In genomic region chr3:20061331-20061730, GRCh38 we compare ENCODE assay signal across 12 cellular contexts. TPM values are rescaled to one million over a fixed set of nuclear protein-coding genes. Genes with fewer than 3 reads are reported as not detected.
A peak's percentile ranks its signal among the peaks of the same experiment; 100 is the strongest.
DNase-seq lines count a peak whose midpoint lies in the region; ATAC-seq and TF ChIP-seq lines count a peak whose summit lies in the region.
"Had no signal": no experiment of that assay in that cellular context is flagged by ENCODE, and none has a peak within 500 bp of the region (broad histone marks: within the 10 kb centered on the region; RNA-seq: fewer than 3 reads in every experiment).

No MANE protein-coding gene starts in this region.

- H2AK5ac ChIP-seq in neuronal stem cell (ENCODE audit: low read depth, low read length) = no peak overlapping the region

- no peak overlapping the region for H3K14ac ChIP-seq in neuronal stem cell (ENCODE audit: low read length)

- no peak for DNase-seq in activated T-cell treated with anti-CD3 and anti-CD28 coated beads, Interleukin-2, amount 50 U/mL, for 72 hours
- DNase-seq in activated T-cell treated with anti-CD3 and anti-CD28 coated beads, Interleukin-2, amount 50 U/mL, for 1 hour = no peak
- no peak for DNase-seq in epithelial cell of prostate (ENCODE audit: low read depth, low spot score)
- DNase-seq in tibial nerve (ENCODE audit: low spot score in 2 of 2) = no peak
- DNase-seq in anterior cingulate cortex (lab: John Stamatoyannopoulos, UW) = no peak
- no peak for DNase-seq in DMS153 treated with DMSO at 0.1 percent for 48 hours (lab: John Stamatoyannopoulos, UW; ENCODE audit: unreplicated experiment)
- DNase-seq in neuronal stem cell (ENCODE audit: low spot score) = no peak

- no peak overlapping the region for H4K8ac ChIP-seq in neuronal stem cell (ENCODE audit: low read depth, low read length)

- H3K27me3 Mint-ChIP-seq in activated T-cell treated with anti-CD3 and anti-CD28 coated beads, Interleukin-2, amount 50 U/mL, for 72 hours (ENCODE audit: low read depth) = no peaks in the 10 kb centered on the region

- H3K27ac ChIP-seq in epithelial cell of prostate (peak overlapping the region; percentile 64), tibial nerve (peak overlapping the region; percentile 23 to 83 (median 70)), neuronal stem cell (replicated peaks; ENCODE audit: low read length) (no peak overlapping the region)
- H3K27ac ChIP-seq: SJSA1 had no signal

- WGBS in tibial nerve, 2 donors = 79 to 81% methylated on average over 4 of the region's 4 CpGs
- no CpG with 5 or more reads among the region's 4 CpGs for WGBS in neuronal stem cell (ENCODE audit: extremely low coverage in 2 of 2, insufficient read length in 2 of 2, insufficient replicate concordance in 1 of 2), 2 donors

- H3K9me3 ChIP-seq in tibial nerve (no peaks in the 10 kb centered on the region), neuronal stem cell (replicated peaks in 1 of 2; ENCODE audit: control insufficient read depth in 2 of 2, insufficient read depth in 1 of 2, low read depth in 1 of 2, low read length in 2 of 2) (no peaks in the 10 kb centered on the region)
- H3K9me3 ChIP-seq: SJSA1 had no signal

- peaks cover 39% of the 10 kb centered on the region for H3K4me1 Mint-ChIP-seq in activated T-cell treated with anti-CD3 and anti-CD28 coated beads, Interleukin-2, amount 50 U/mL, for 72 hours (ENCODE audit: low read depth)

- no peak overlapping the region for H3K18ac ChIP-seq in neuronal stem cell (ENCODE audit: low read length)

- no peaks in the 10 kb centered on the region for H3K79me1 ChIP-seq in neuronal stem cell (ENCODE audit: low read depth, low read length)

- no peaks in the 10 kb centered on the region for H3K36me3 ChIP-seq in tibial nerve
- no peaks in the 10 kb centered on the region for H3K36me3 ChIP-seq in neuronal stem cell (replicated peaks in 1 of 2; ENCODE audit: control insufficient read depth in 2 of 2, insufficient read depth in 2 of 2, low read length in 2 of 2)
- H3K36me3 ChIP-seq: SJSA1 had no signal

- TF ChIP-seq EP300 in tibial nerve (IDR thresholded peaks at IDR 0.05) = no peak

- TF ChIP-seq CTCF in tibial nerve (IDR thresholded peaks at IDR 0.05) = no peak

- H3K4me2 ChIP-seq in neuronal stem cell (ENCODE audit: insufficient read depth, low read length, poor library complexity, severe bottlenecking) = no peak overlapping the region

- H2BK12ac ChIP-seq in neuronal stem cell (ENCODE audit: low read length) = no peak overlapping the region

- peaks cover 2 to 4% of the 10 kb centered on the region in 2 donors for H3K36me3 Mint-ChIP-seq in activated T-cell treated with anti-CD3 and anti-CD28 coated beads, Interleukin-2, amount 50 U/mL, for 72 hours (ENCODE audit: insufficient read depth in 2 of 2)

- H3K27ac Mint-ChIP-seq in activated T-cell treated with anti-CD3 and anti-CD28 coated beads, Interleukin-2, amount 50 U/mL, for 72 hours = peak overlapping the region; percentile 45

- no peaks in the 10 kb centered on the region for H3K9me3 Mint-ChIP-seq in activated T-cell treated with anti-CD3 and anti-CD28 coated beads, Interleukin-2, amount 50 U/mL, for 72 hours

- peak overlapping the region; percentile 46 to 66 for H3K4me3 Mint-ChIP-seq in activated T-cell treated with anti-CD3 and anti-CD28 coated beads, Interleukin-2, amount 50 U/mL, for 72 hours

- no peak overlapping the region for H4K91ac ChIP-seq in neuronal stem cell (ENCODE audit: low read depth, low read length, poor library complexity)

- no peak overlapping the region for H2BK120ac ChIP-seq in neuronal stem cell (ENCODE audit: low read depth, low read length)

- H3K27me3 ChIP-seq in tibial nerve (no peaks in the 10 kb centered on the region), neuronal stem cell (ENCODE audit: control insufficient read depth in 3 of 3, insufficient read depth in 3 of 3, low read depth in 1 of 3, low read length in 3 of 3) (no peaks in the 10 kb centered on the region)
- H3K27me3 ChIP-seq: SJSA1 had no signal

- no peak overlapping the region for H2AFZ ChIP-seq in neuronal stem cell (ENCODE audit: low read length)

- H3K4me3 ChIP-seq in tibial nerve (peak overlapping the region in 1 of 4 donors; percentile 9), neuronal stem cell (ENCODE audit: low read length in 2 of 2) (no peak overlapping the region)
- H3K4me3 ChIP-seq: SJSA1 had no signal

- no peak for TF ChIP-seq POLR2A in tibial nerve (IDR thresholded peaks at IDR 0.05)

- no peak overlapping the region for H2BK5ac ChIP-seq in neuronal stem cell (ENCODE audit: low read length)

- no peak overlapping the region for H3K4ac ChIP-seq in neuronal stem cell (ENCODE audit: low read length)

- H3K9ac ChIP-seq in neuronal stem cell (ENCODE audit: low read depth, low read length, poor library complexity) = no peak overlapping the region

- H2BK15ac ChIP-seq in neuronal stem cell (ENCODE audit: low read length) = no peak overlapping the region

- H3K4me1 ChIP-seq in tibial nerve (peaks cover 4 to 79% (median 45%) of the 10 kb centered on the region in 4 donors), neuronal stem cell (ENCODE audit: control insufficient read depth in 2 of 2, insufficient read depth in 1 of 2, low read depth in 1 of 2, low read length in 2 of 2) (peaks cover 0 to 8% of the 10 kb centered on the region in 2 donors)
- H3K4me1 ChIP-seq: SJSA1 had no signal

- H3K23ac ChIP-seq in neuronal stem cell (ENCODE audit: low read depth, low read length, poor library complexity) = no peak overlapping the region

- no peak for ATAC-seq in activated T-cell treated with anti-CD3 and anti-CD28 coated beads, Interleukin-2, amount 50 U/mL, for 72 hours (replicated peaks in 1 of 2)
- ATAC-seq in HG03571 (IDR thresholded peaks at IDR 0.05; ENCODE audit: unreplicated experiment) = peak; percentile 33

RNA-seq across cellular contexts. Expression of gene KAT2B, which starts 21.1 kb away (rescaled TPM):
- 10 to 100 TPM; 26.7 to 37.3 TPM for total RNA-seq in activated T-cell treated with anti-CD3 and anti-CD28 coated beads, Interleukin-2, amount 50 U/mL, for 72 hours
- total RNA-seq in tibial nerve = 10 to 100 TPM; 34.5 to 87.2 (median 60.1) TPM
- 7.6 TPM for polyA plus RNA-seq in neuronal stem cell (2013, experiment 1 of 2)
- polyA plus RNA-seq in neuronal stem cell (2013, experiment 2 of 2) = 7.5 TPM

RNA-seq across cellular contexts. Expression of gene PP2D1, which starts 49.3 kb away (rescaled TPM):
- total RNA-seq in activated T-cell treated with anti-CD3 and anti-CD28 coated beads, Interleukin-2, amount 50 U/mL, for 72 hours = not detected
- total RNA-seq in tibial nerve = not detected
- not detected for polyA plus RNA-seq in neuronal stem cell (2013, experiment 1 of 2)
- not detected for polyA plus RNA-seq in neuronal stem cell (2013, experiment 2 of 2)
- total RNA-seq: glomerular endothelial cell, renal cortical epithelial cell, SJSA1, subcutaneous adipose tissue had no signal
